11 cellular contexts compared by ENCODE assay signal in genomic region chr1:39141925-39142324, GRCh38.
DNase-seq lines count a peak whose midpoint lies in the region; ATAC-seq, FAIRE-seq and TF ChIP-seq lines count a peak whose summit lies in the region.
"Had no signal": no experiment of that assay in that cellular context is flagged by ENCODE, and none has a peak within 500 bp of the region (broad histone marks: within the 10 kb centered on the region; RNA-seq: fewer than 3 reads in every experiment).

No MANE protein-coding gene starts in this region.

- H3K4ac ChIP-seq in H1 (replicated peaks; ENCODE audit: insufficient read length, low read depth, low read length), result no peak overlapping the region

- POLR2A ChIA-PET in H1 (lab: Charles Lee; ENCODE audit: partially characterized antibody), result interaction anchor here (0.5 to 6.5 kb wide), 14 partner anchors 8 to 74 kb away, joined by 3 to 71 read pairs (median 8); no protein-coding TSS in a partner anchor

- no peaks in the 10 kb centered on the region for H4K20me1 ChIP-seq in H1 (replicated peaks in 1 of 2; ENCODE audit: control insufficient read depth in 1 of 2, insufficient read depth in 2 of 2, low read length in 2 of 2)
- no peaks in the 10 kb centered on the region for H4K20me1 ChIP-seq in Karpas-422 (ENCODE audit: insufficient read depth, low read depth, low read length)

- peak overlapping the region; percentile 96 for H2BK5ac ChIP-seq in H1 (ENCODE audit: low read depth, low read length)

- ATAC-seq in Right ventricle myocardium superior (ENCODE audit: poor library complexity) (peak; percentile 42), upper lobe of right lung (peak; percentile 30), GM18870 (IDR thresholded peaks at IDR 0.05; ENCODE audit: unreplicated experiment) (no peak)
- ATAC-seq: sciatic nerve had no signal

- H4K8ac ChIP-seq in H1 (ENCODE audit: extremely low read depth, insufficient read depth, low read length), result no peak overlapping the region

- H3K9me2 ChIP-seq in Karpas-422 (replicated peaks; ENCODE audit: insufficient read depth, low read length), result no peaks in the 10 kb centered on the region

- no peak for TF ChIP-seq RAD21 in H1 (IDR thresholded peaks at IDR 0.05 in 1 of 2, conservative IDR thresholded peaks at IDR 0.05 in 1 of 2; ENCODE audit: low read depth in 2 of 2, low read length in 2 of 2)

- no peak overlapping the region for H3K23ac ChIP-seq in H1 (ENCODE audit: insufficient read length)

- no peak overlapping the region for H2BK15ac ChIP-seq in H1 (ENCODE audit: low read length)

- intact Hi-C loops in Right ventricle myocardium superior (cut with DNase I) (no loop called here), cardiac septum (cut with DNase I) (no loop called here), upper lobe of right lung (cut with DNase I) (no loop called here)

- H3K27ac ChIP-seq in H1 (ENCODE audit: low read depth, low read length) (peak overlapping the region; percentile 71; the same call in 1 of the 2 replicates), upper lobe of right lung (peak overlapping the region; percentile 66), Karpas-422 (ENCODE audit: low read length) (no peak overlapping the region)
- H3K27ac ChIP-seq: WERI-Rb-1 had no signal

- DNase-seq in Right ventricle myocardium superior (no peak), cardiac septum (ENCODE audit: low spot score) (no peak), H1 (ENCODE audit: low read depth in 1 of 2, low spot score in 2 of 2) (no peak), left kidney (ENCODE audit: low read depth, low spot score) (peak; percentile 46), upper lobe of right lung (no peak), SIG-M5 treated with dmso at 0.1 percent for 504 hours (lab: John Stamatoyannopoulos, UW; ENCODE audit: unreplicated experiment) (no peak), Karpas-422 (no peak)
- DNase-seq: activated gamma-delta T cell, WERI-Rb-1 had no signal

- H3K9me3 ChIP-seq in H1 (ENCODE audit: insufficient read depth in 2 of 2, low read depth in 1 of 2, low read length in 1 of 2) (no peaks in the 10 kb centered on the region), upper lobe of right lung (no peaks in the 10 kb centered on the region), Karpas-422 (ENCODE audit: low read length) (no peaks in the 10 kb centered on the region)

- H3K18ac ChIP-seq in H1 (ENCODE audit: extremely low read depth, low read length), result no peak overlapping the region

- no peaks in the 10 kb centered on the region for H3K36me3 ChIP-seq in H1 (ENCODE audit: control insufficient read depth in 2 of 4, insufficient read depth in 4 of 4, low read length in 3 of 4)
- H3K36me3 ChIP-seq in upper lobe of right lung, result no peaks in the 10 kb centered on the region
- H3K36me3 ChIP-seq in Karpas-422 (ENCODE audit: insufficient read depth, low read length), result no peaks in the 10 kb centered on the region
- H3K36me3 ChIP-seq: WERI-Rb-1 had no signal

- H2BK120ac ChIP-seq in H1 (replicated peaks; ENCODE audit: low read depth, low read length), result no peak overlapping the region

- no peak overlapping the region for H4K5ac ChIP-seq in H1 (ENCODE audit: insufficient read length, low read depth, low read length)

- TF ChIP-seq CTCF in H1 (IDR thresholded peaks at IDR 0.05; ENCODE audit: control extremely low read depth in 1 of 3, insufficient read depth in 1 of 3, low read depth in 1 of 3, low read length in 3 of 3) (no peak), upper lobe of right lung (IDR thresholded peaks at IDR 0.05) (no peak)

- H3K4me2 ChIP-seq in H1 (ENCODE audit: insufficient read depth in 1 of 2, low read depth in 2 of 2, low read length in 2 of 2) (peak overlapping the region; percentile 32 to 51; a peak in 2 of 4 replicates), Karpas-422 (ENCODE audit: low read depth, low read length, poor library complexity, severe bottlenecking) (no peak overlapping the region)

- peak in 1 of 2 experiments; percentile 71; a peak in 1 of 3 replicates for TF ChIP-seq EP300 in H1 (IDR thresholded peaks at IDR 0.05; ENCODE audit: borderline replicate concordance in 1 of 2, low read depth in 2 of 2, low read length in 2 of 2)

- H3K4me1 ChIP-seq in H1 (replicated peaks in 1 of 4; ENCODE audit: control insufficient read depth in 3 of 4, insufficient read depth in 4 of 4, low read length in 3 of 4), result peaks cover 6 to 23% (median 15%) of the 10 kb centered on the region in 4 experiments; a peak in 5 of 7 replicates
- H3K4me1 ChIP-seq in upper lobe of right lung, result peaks cover 58% of the 10 kb centered on the region
- H3K4me1 ChIP-seq in Karpas-422 (ENCODE audit: low read length), result no peaks in the 10 kb centered on the region

- no peak overlapping the region for H4K91ac ChIP-seq in H1 (replicated peaks; ENCODE audit: insufficient read length, low read length)

- WGBS in H1 (ENCODE audit: extremely low coverage in 1 of 2, insufficient coverage in 1 of 2, insufficient read length in 1 of 2, insufficient replicate concordance in 2 of 2, low coverage in 1 of 2, low lambda C conversion rate in 2 of 2, missing lambda C conversion rate in 1 of 2), 2 experiments, result 25% methylated on average over 1 of the region's 1 CpG; no CpG with 5 or more reads in 1 of the 2 experiments

- no peak overlapping the region for H2AK5ac ChIP-seq in H1 (ENCODE audit: low read depth, low read length)

- H3K9ac ChIP-seq in H1 (replicated peaks in 1 of 4; ENCODE audit: extremely low read depth in 1 of 4, low read depth in 3 of 4, low read length in 3 of 4), result no peak overlapping the region
- no peak overlapping the region for H3K9ac ChIP-seq in Karpas-422 (ENCODE audit: low read length)

- peak; percentile 74 for FAIRE-seq in H1 (lab: Jason Lieb, UNC)

- H3K56ac ChIP-seq in H1 (replicated peaks; ENCODE audit: insufficient read length, low read depth, low read length), result no peak overlapping the region

- H3K23me2 ChIP-seq in H1 (ENCODE audit: low read depth, low read length), result no peaks in the 10 kb centered on the region; the same call in 1 of the 2 replicates

- no peaks in the 10 kb centered on the region for H3K27me3 ChIP-seq in H1 (replicated peaks in 1 of 4; ENCODE audit: control insufficient read depth in 3 of 4, extremely low read depth in 1 of 4, insufficient read depth in 3 of 4, low read length in 3 of 4)
- no peaks in the 10 kb centered on the region for H3K27me3 ChIP-seq in upper lobe of right lung
- H3K27me3 ChIP-seq in Karpas-422 (ENCODE audit: low read length), result no peaks in the 10 kb centered on the region

- no peak overlapping the region for H3K14ac ChIP-seq in H1 (ENCODE audit: insufficient read length)

- CTCF ChIA-PET in H1 (lab: Charles Lee; ENCODE audit: partially characterized antibody), result interaction anchor here (0.6 to 9.2 kb wide), 21 partner anchors 9 to 116 kb away, joined by 3 to 60 read pairs (median 4); no protein-coding TSS in a partner anchor

- peaks cover 5 to 81% of the 10 kb centered on the region in 2 experiments; a peak in 3 of 4 replicates for H3K79me2 ChIP-seq in H1 (ENCODE audit: control insufficient read depth in 1 of 2, insufficient read depth in 2 of 2, low read length in 2 of 2)
- H3K79me2 ChIP-seq in Karpas-422 (ENCODE audit: low read length), result no peaks in the 10 kb centered on the region

- peaks cover 3% of the 10 kb centered on the region; the same call in 1 of the 2 replicates for H3K79me1 ChIP-seq in H1 (ENCODE audit: low read depth, low read length)

- H2BK20ac ChIP-seq in H1 (ENCODE audit: low read length), result no peak overlapping the region

- TF ChIP-seq POLR2A in H1 (IDR thresholded peaks at IDR 0.05; ENCODE audit: control extremely low read depth in 1 of 2, low read depth in 2 of 2, low read length in 2 of 2), result peak in 1 of 2 experiments; percentile 56; a peak in 2 of 3 replicates

- H3K4me3 ChIP-seq in H1 (ENCODE audit: extremely low read depth in 1 of 4, insufficient read depth in 2 of 4, low read depth in 3 of 4, low read length in 4 of 4) (peak overlapping the region in 1 of 4 experiments; percentile 18; a peak in 1 of 8 replicates), upper lobe of right lung (peak overlapping the region; percentile 28), Karpas-422 (ENCODE audit: low read length) (no peak overlapping the region)

- H2BK12ac ChIP-seq in H1 (ENCODE audit: low read depth, low read length), result peak overlapping the region; percentile 71; the same call in 1 of the 2 replicates

- no peak overlapping the region for H2AFZ ChIP-seq in H1 (ENCODE audit: low read length)
- H2AFZ ChIP-seq in Karpas-422 (ENCODE audit: low read length), result no peak overlapping the region

TF ChIP-seq in H1, 55 proteins besides CTCF, POLR2A, EP300 and RAD21 (continues in another document):
- TF ChIP-seq CHD1 (IDR thresholded peaks at IDR 0.05; ENCODE audit: low read depth, low read length) (no peak), RBBP5 (IDR thresholded peaks at IDR 0.05; ENCODE audit: borderline replicate concordance, low read depth, low read length) (no peak), NRF1 (IDR thresholded peaks at IDR 0.05; ENCODE audit: low read depth, low read length) (no peak), SP4 (IDR thresholded peaks at IDR 0.05; ENCODE audit: low read length) (no peak), CTBP2 (IDR thresholded peaks at IDR 0.05; ENCODE audit: borderline replicate concordance, insufficient read depth, insufficient read length, low read length) (no peak), SAP30 (IDR thresholded peaks at IDR 0.05; ENCODE audit: insufficient read depth, insufficient replicate concordance, low read length) (no peak), SP1 (IDR thresholded peaks at IDR 0.05; ENCODE audit: low read depth, low read length) (peak; percentile 69; the same call in 1 of the 2 replicates), GABPA (IDR thresholded peaks at IDR 0.05; ENCODE audit: borderline replicate concordance, insufficient read depth, low read length) (no peak), RNF2 (IDR thresholded peaks at IDR 0.05; ENCODE audit: borderline replicate concordance, low read depth, low read length, missing control alignments, poor library complexity, severe bottlenecking) (no peak), EGR1 (IDR thresholded peaks at IDR 0.05; ENCODE audit: borderline replicate concordance, low read depth, low read length) (no peak), CEBPB (IDR thresholded peaks at IDR 0.05; ENCODE audit: low read depth, low read length) (peak; percentile 95), BCL11A (IDR thresholded peaks at IDR 0.05; ENCODE audit: low read depth in 2 of 2, low read length in 2 of 2) (no peak), TCF12 (IDR thresholded peaks at IDR 0.05; ENCODE audit: low read depth, low read length) (peak; percentile 92), E2F6 (IDR thresholded peaks at IDR 0.05) (no peak), KDM4A (IDR thresholded peaks at IDR 0.05; ENCODE audit: low read depth, low read length, severe bottlenecking) (no peak)
